2 cellular contexts compared by ENCODE assay signal in genomic region chr13:112987625-112988024, GRCh38.
TF ChIP-seq lines count a peak whose summit lies in the region.

No MANE protein-coding gene starts in this region.

TF ChIP-seq in IMR-90, 13 proteins besides CTCF, POLR2A, EP300 and RAD21:
- TF ChIP-seq SMC3 (IDR thresholded peaks at IDR 0.05; ENCODE audit: low read depth, low read length) (no peak), RCOR1 (IDR thresholded peaks at IDR 0.05; ENCODE audit: insufficient replicate concordance, low read length) (no peak), CEBPB (IDR thresholded peaks at IDR 0.05; ENCODE audit: low read depth, low read length) (no peak), MAZ (IDR thresholded peaks at IDR 0.05; ENCODE audit: borderline replicate concordance, low read depth, low read length) (no peak), RFX5 (IDR thresholded peaks at IDR 0.05; ENCODE audit: low read depth, low read length) (no peak), BHLHE40 (IDR thresholded peaks at IDR 0.05; ENCODE audit: low read depth, low read length) (no peak)

TF ChIP-seq in H1, 55 proteins besides CTCF, POLR2A, EP300 and RAD21:
- TF ChIP-seq POU5F1 (IDR thresholded peaks at IDR 0.05; ENCODE audit: low read depth, low read length) (no peak), SUZ12 (IDR thresholded peaks at IDR 0.05; ENCODE audit: low read length) (no peak), CBX5 (IDR thresholded peaks at IDR 0.05; ENCODE audit: low read depth, low read length) (no peak), CBX8 (IDR thresholded peaks at IDR 0.05; ENCODE audit: borderline replicate concordance, low read depth, low read length) (no peak), POLR2AphosphoS5 (IDR thresholded peaks at IDR 0.05; ENCODE audit: low read depth, low read length) (no peak), SP4 (IDR thresholded peaks at IDR 0.05; ENCODE audit: low read length) (no peak), SRF (IDR thresholded peaks at IDR 0.05; ENCODE audit: low read depth, low read length) (no peak), EGR1 (IDR thresholded peaks at IDR 0.05; ENCODE audit: borderline replicate concordance, low read depth, low read length) (no peak), TCF12 (IDR thresholded peaks at IDR 0.05; ENCODE audit: low read depth, low read length) (no peak), HDAC2 (IDR thresholded peaks at IDR 0.05; ENCODE audit: borderline replicate concordance in 1 of 2, low read depth in 2 of 2, low read length in 2 of 2) (no peak), SAP30 (IDR thresholded peaks at IDR 0.05; ENCODE audit: insufficient read depth, insufficient replicate concordance, low read length) (no peak), CREB1 (IDR thresholded peaks at IDR 0.05) (no peak), RXRA (IDR thresholded peaks at IDR 0.05; ENCODE audit: insufficient read depth, low read depth, low read length) (no peak), EZH2 (IDR thresholded peaks at IDR 0.05; ENCODE audit: low read depth, low read length, severe bottlenecking) (no peak)
